ENCODE assay signal across 8 cellular contexts in the genomic region with DNA sequence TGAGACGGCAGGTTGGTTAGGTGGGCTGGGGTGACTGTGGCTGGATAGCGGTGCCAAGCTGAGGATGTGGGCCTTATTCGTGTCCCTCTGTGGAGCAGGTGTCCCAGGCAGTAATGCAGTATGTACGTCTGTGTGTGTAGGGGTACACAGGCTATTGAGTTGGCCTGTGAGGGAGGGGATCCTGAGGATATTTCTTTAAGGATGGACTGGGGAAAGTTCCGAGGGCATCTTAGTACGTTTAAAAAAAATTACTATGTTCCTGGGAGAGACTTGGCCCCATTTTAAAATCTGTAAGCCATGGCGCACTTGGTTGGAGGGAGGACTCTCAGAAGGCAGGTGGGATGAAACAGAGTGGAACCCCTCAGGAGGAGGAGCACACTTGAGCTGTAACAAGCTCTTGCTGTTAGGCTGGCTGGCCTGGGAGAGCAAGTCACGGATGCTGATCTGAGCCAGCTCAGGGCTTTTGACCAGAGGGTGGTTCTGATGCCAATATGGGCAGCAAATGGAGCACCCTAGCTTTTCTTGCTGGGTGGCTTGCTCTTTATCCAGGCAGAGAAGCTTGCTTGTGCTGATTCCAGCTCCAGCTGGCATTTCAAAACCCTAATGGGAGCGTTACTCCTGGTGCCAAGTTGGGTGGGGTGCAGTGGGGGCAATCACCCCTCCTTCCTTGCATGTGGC. TPM values are rescaled to one million over a fixed set of nuclear protein-coding genes. Genes with fewer than 3 reads are reported as not detected.
DNase-seq lines count a peak whose midpoint lies in the region; ATAC-seq, FAIRE-seq and TF ChIP-seq lines count a peak whose summit lies in the region.

No MANE protein-coding gene starts in this region.

- ATAC-seq in mucosa of descending colon (peak; percentile 38), upper lobe of right lung (peak; percentile 6), GM19467 (IDR thresholded peaks at IDR 0.05; ENCODE audit: unreplicated experiment) (no peak)

- intact Hi-C loops in A673 (cut with micrococcal nuclease; ENCODE audit: unreplicated experiment) (no loop called here), mucosa of descending colon (cut with DNase I, micrococcal nuclease) (loop anchor here in 1 of 2 donors (10.0 kb wide), 1 partner anchor 70 kb away; no protein-coding TSS in a partner anchor), upper lobe of right lung (cut with DNase I) (no loop called here)

- POLR2A ChIA-PET in A673 (lab: Charles Lee; ENCODE audit: low non-redundant PET), result no interaction called here

- BruUV-seq in A673 (replicated peaks; lab: Mats Ljungman, UMichigan), result TSS peak; percentile 14

- H3K27me3 ChIP-seq in A673 (replicated peaks; ENCODE audit: insufficient read depth, low read depth, low read length, poor library complexity), result no peaks in the 10 kb centered on the region
- H3K27me3 ChIP-seq in duodenal mucosa (ENCODE audit: control insufficient read depth in 1 of 2, insufficient read depth in 2 of 2, low read length in 2 of 2), result no peaks in the 10 kb centered on the region
- no peaks in the 10 kb centered on the region for H3K27me3 ChIP-seq in upper lobe of right lung

- H3K36me3 ChIP-seq in A673 (ENCODE audit: insufficient read depth, low read length, poor library complexity, severe bottlenecking) (no peaks in the 10 kb centered on the region), duodenal mucosa (ENCODE audit: control insufficient read depth in 1 of 2, insufficient read depth in 2 of 2, low read length in 2 of 2) (no peaks in the 10 kb centered on the region), mucosa of descending colon (ENCODE audit: low read depth) (no peaks in the 10 kb centered on the region), upper lobe of right lung (no peaks in the 10 kb centered on the region)

- CTCF ChIA-PET in A673 (lab: Charles Lee), result no interaction called here

- no peak for DNase-seq in A673 (ENCODE audit: low spot score)
- DNase-seq in GM19239 (ENCODE audit: insufficient read length, low spot score), result no peak
- DNase-seq in RPMI7951 (ENCODE audit: low read depth), result peak; percentile 18
- DNase-seq in mucosa of descending colon, result peak in 2 of 3 donors; percentile 19 to 32
- DNase-seq in upper lobe of right lung, result no peak
- DNase-seq in NK-92 (lab: John Stamatoyannopoulos, UW; ENCODE audit: unreplicated experiment), result no peak

- peak overlapping the region; percentile 69 to 91 for H3K9ac ChIP-seq in duodenal mucosa (ENCODE audit: low read depth in 1 of 2, low read length in 2 of 2)

- H3K27ac ChIP-seq in A673 (ENCODE audit: low read depth, low read length, poor library complexity, severe bottlenecking) (peak overlapping the region; percentile 77), duodenal mucosa (ENCODE audit: low read depth, low read length) (peak overlapping the region; percentile 82), upper lobe of right lung (peak overlapping the region; percentile 94)

- no peak for TF ChIP-seq CTCF in A673 (conservative IDR thresholded peaks at IDR 0.05; ENCODE audit: low read depth, low read length)
- TF ChIP-seq CTCF in mucosa of descending colon (IDR thresholded peaks at IDR 0.05), result no peak
- TF ChIP-seq CTCF in upper lobe of right lung (IDR thresholded peaks at IDR 0.05), result no peak

- H3K4me3 ChIP-seq in A673 (ENCODE audit: low read depth, low read length, poor library complexity, severe bottlenecking) (peak overlapping the region; percentile 85), duodenal mucosa (ENCODE audit: low read depth in 1 of 2, low read length in 2 of 2) (peak overlapping the region; percentile 90 to 95), mucosa of descending colon (peak overlapping the region; percentile 89), upper lobe of right lung (peak overlapping the region; percentile 93)

- H3K9me3 ChIP-seq in A673 (ENCODE audit: low read depth, low read length, poor library complexity, severe bottlenecking) (no peaks in the 10 kb centered on the region), duodenal mucosa (ENCODE audit: control insufficient read depth in 1 of 2, low read length in 2 of 2) (no peaks in the 10 kb centered on the region), mucosa of descending colon (no peaks in the 10 kb centered on the region), upper lobe of right lung (no peaks in the 10 kb centered on the region)

- H3K4me1 ChIP-seq in A673 (ENCODE audit: insufficient read depth, low read length, poor library complexity, severe bottlenecking), result peaks cover 6% of the 10 kb centered on the region
- peaks cover 21 to 28% of the 10 kb centered on the region in 2 donors for H3K4me1 ChIP-seq in duodenal mucosa (ENCODE audit: control insufficient read depth in 1 of 2, insufficient read depth in 2 of 2, low read length in 2 of 2)
- no peaks in the 10 kb centered on the region for H3K4me1 ChIP-seq in mucosa of descending colon (ENCODE audit: low read depth)
- H3K4me1 ChIP-seq in upper lobe of right lung, result peaks cover 26% of the 10 kb centered on the region

- peak; percentile 54 for FAIRE-seq in GM19239 (lab: Jason Lieb, UNC)

RNA-seq across cellular contexts. Expression of a gene that starts 0.8 kb away (rescaled TPM):
- total RNA-seq in A673 (2021) (20.0 and 20.3 TPM in 2 replicates), mucosa of descending colon (10 to 100 TPM; 38.9 to 61.3 (median 51.0) TPM), upper lobe of right lung (49.0 TPM)
- total RNA-seq in RPMI7951 (2014; rRNA removed; shearing (Covaris generic)), result 16.8 and 22.5 TPM in 2 replicates

RNA-seq across cellular contexts. Expression of a gene that starts 30.1 kb away (rescaled TPM):
- total RNA-seq in A673 (2021) (19.5 and 24.6 TPM in 2 replicates), mucosa of descending colon (10 to 100 TPM in 2 of 3 donors, 1 to 10 TPM in 1; 6.9 to 19.1 (median 14.2) TPM), upper lobe of right lung (12.0 TPM)
- 1.4 and 1.8 TPM in 2 replicates for total RNA-seq in RPMI7951 (2014; rRNA removed; shearing (Covaris generic))

RNA-seq across cellular contexts. Expression of a gene that starts 30.3 kb away (rescaled TPM):
- 14.9 and 17.2 TPM in 2 replicates for total RNA-seq in A673 (2021)
- 11.1 and 12.3 TPM in 2 replicates for total RNA-seq in RPMI7951 (2014; rRNA removed; shearing (Covaris generic))
- total RNA-seq in mucosa of descending colon, result 10 to 100 TPM in 1 of 3 donors, 1 to 10 TPM in 2; 2.4 to 11.2 (median 4.4) TPM
- 7.5 TPM for total RNA-seq in upper lobe of right lung

Comparison
In these comparisons a context has a peak if more than half of its experiments do, and no peak if none do; other contexts are left out.
1. DNase-seq: peak in RPMI7951 (single experiment) and mucosa of descending colon (2 of 3); none in A673 (single experiment), GM19239 (single experiment), upper lobe of right lung (single experiment) and NK-92 (single experiment).
2. Peak in every context shown above with its lines, with median percentiles within 50 percentile points of each other: H3K27ac ChIP-seq and H3K4me3 ChIP-seq.